ENCODE assay signal across 8 cellular contexts in the genomic region with DNA sequence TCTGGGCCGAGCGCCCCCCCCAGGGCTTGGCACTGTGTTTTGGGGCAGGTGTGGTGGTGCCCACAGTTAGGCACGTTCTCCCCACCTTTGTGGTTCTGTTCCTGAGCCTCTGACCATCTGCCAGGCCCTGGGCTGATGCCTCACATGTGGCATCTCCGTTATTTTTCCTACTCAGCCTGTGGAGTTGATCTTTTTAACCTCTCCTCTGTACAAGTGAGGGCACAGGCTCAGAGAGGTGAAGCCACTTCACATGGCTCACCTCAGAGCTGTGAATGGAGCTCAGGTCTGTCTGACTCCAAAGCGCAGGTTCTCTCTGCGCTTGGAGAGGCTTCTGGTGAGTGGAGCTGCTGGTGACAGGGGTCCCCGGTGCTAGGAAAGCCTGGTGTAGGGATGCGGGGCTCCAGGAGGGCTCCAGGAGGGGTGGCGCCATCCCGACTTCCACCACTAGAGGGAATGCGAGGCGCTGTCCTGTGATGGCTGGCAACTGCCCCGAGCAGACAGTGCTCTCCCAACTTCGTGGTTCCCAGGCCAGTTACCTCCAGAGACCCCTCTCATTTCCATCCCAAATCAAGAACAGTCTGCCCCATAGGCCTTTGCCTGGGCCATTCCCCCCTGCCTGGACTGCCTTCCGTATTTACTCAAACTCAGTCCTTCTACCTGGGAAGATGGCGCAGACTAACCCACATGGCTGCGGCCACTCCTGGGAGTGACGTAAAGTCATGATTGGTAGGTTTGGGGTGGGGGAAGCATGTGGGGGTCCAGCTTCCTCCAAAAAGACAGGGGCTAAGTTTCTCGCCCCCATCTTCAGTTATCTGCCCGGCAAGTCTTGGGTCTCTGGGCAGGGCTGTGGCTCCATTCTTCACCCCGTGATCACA. TPM values are rescaled to one million over a fixed set of nuclear protein-coding genes. Genes with fewer than 3 reads are reported as not detected.
DNase-seq lines count a peak whose midpoint lies in the region; ATAC-seq and TF ChIP-seq lines count a peak whose summit lies in the region.

No MANE protein-coding gene starts in this region.

- peaks cover 8% of the 10 kb centered on the region for H3K36me3 Mint-ChIP-seq in osteocyte (ENCODE audit: unreplicated experiment)

- H3K27ac ChIP-seq in DND-41 (ENCODE audit: low read length) (peak overlapping the region; percentile 25), fibroblast of lung (ENCODE audit: insufficient read depth, low read length) (no peak overlapping the region)

- H3K4me3 Mint-ChIP-seq in osteocyte (ENCODE audit: unreplicated experiment) = no peak overlapping the region

- no peaks in the 10 kb centered on the region for H3K27me3 Mint-ChIP-seq in osteocyte (ENCODE audit: unreplicated experiment)

- H3K4me3 ChIP-seq in DND-41 (ENCODE audit: low read depth in 1 of 2, low read length in 2 of 2) (no peak overlapping the region), LNCaP clone FGC (ENCODE audit: low read depth, low read length) (no peak overlapping the region), fibroblast of lung (replicated peaks in 1 of 4; ENCODE audit: control extremely low read depth in 1 of 4, insufficient read depth in 1 of 4, low read depth in 3 of 4, low read length in 4 of 4) (no peak overlapping the region)

- ATAC-seq in DND-41 (ENCODE audit: insufficient read depth, low read depth) = peak; percentile 77
- no peak for ATAC-seq in GM18520 (IDR thresholded peaks at IDR 0.05; ENCODE audit: unreplicated experiment)
- no peak for ATAC-seq in HG03354 (IDR thresholded peaks at IDR 0.05; ENCODE audit: poor library complexity, severe bottlenecking, unreplicated experiment)
- no peak for ATAC-seq in HG03135 (IDR thresholded peaks at IDR 0.05; ENCODE audit: unreplicated experiment)

- H3K9me3 Mint-ChIP-seq in osteocyte (ENCODE audit: unreplicated experiment) = no peaks in the 10 kb centered on the region

- no peak overlapping the region for H2AFZ ChIP-seq in DND-41 (ENCODE audit: low read depth, low read length)
- H2AFZ ChIP-seq in fibroblast of lung (ENCODE audit: low read length) = no peak overlapping the region

- H3K9ac ChIP-seq in DND-41 (ENCODE audit: low read depth, low read length) = no peak overlapping the region
- H3K9ac ChIP-seq in fibroblast of lung (ENCODE audit: insufficient read depth, low read length) = no peak overlapping the region

- H3K36me3 ChIP-seq in DND-41 (ENCODE audit: insufficient read depth, low read length) = peaks cover 67% of the 10 kb centered on the region
- no peaks in the 10 kb centered on the region for H3K36me3 ChIP-seq in fibroblast of lung (ENCODE audit: control insufficient read depth, insufficient read depth, low read length)

- peaks cover 100% of the 10 kb centered on the region for H3K79me2 ChIP-seq in DND-41 (ENCODE audit: insufficient read depth, low read length)
- H3K79me2 ChIP-seq in fibroblast of lung (ENCODE audit: control insufficient read depth, insufficient read depth, low read length) = peaks cover 18% of the 10 kb centered on the region

- TF ChIP-seq CTCF in DND-41 (IDR thresholded peaks at IDR 0.05; ENCODE audit: borderline replicate concordance, extremely low read depth, low read length, poor library complexity, severe bottlenecking) (peak; percentile 74), LNCaP clone FGC (IDR thresholded peaks at IDR 0.05; ENCODE audit: control insufficient read depth, extremely low read depth, insufficient read depth) (peak; percentile 49), fibroblast of lung (conservative IDR thresholded peaks at IDR 0.05 in 1 of 2, IDR thresholded peaks at IDR 0.05 in 1 of 2; ENCODE audit: low read depth in 1 of 2, low read length in 2 of 2) (peak; percentile 69 to 77), osteocyte (IDR thresholded peaks at IDR 0.05) (peak; percentile 66)

- H3K9me3 ChIP-seq in DND-41 (ENCODE audit: insufficient read depth, low read length, severe bottlenecking) (no peaks in the 10 kb centered on the region), fibroblast of lung (ENCODE audit: control insufficient read depth, insufficient read depth, low read depth, low read length) (no peaks in the 10 kb centered on the region)

- H4K20me1 ChIP-seq in DND-41 (ENCODE audit: insufficient read depth, low read length) (peaks cover 83% of the 10 kb centered on the region), fibroblast of lung (ENCODE audit: control insufficient read depth, extremely low read depth, insufficient read depth, low read length) (no peaks in the 10 kb centered on the region)

- peak; percentile 62 for DNase-seq in DND-41
- no peak for DNase-seq in LNCaP clone FGC (ENCODE audit: low read depth)
- peak; percentile 88 for DNase-seq in activated CD8-positive, alpha-beta memory T cell treated with anti-CD3 and anti-CD28 coated beads, Interleukin-2, amount 50 U/mL, for 48 hours
- no peak for DNase-seq in fibroblast of lung (ENCODE audit: low read depth in 2 of 2)
- DNase-seq in osteocyte (ENCODE audit: extremely low spot score, unreplicated experiment) = no peak

- H3K27me3 ChIP-seq in DND-41 (ENCODE audit: insufficient read depth, low read length, poor library complexity) (no peaks in the 10 kb centered on the region), fibroblast of lung (ENCODE audit: control insufficient read depth, insufficient read depth, low read length) (no peaks in the 10 kb centered on the region)

- H3K4me1 ChIP-seq in DND-41 (ENCODE audit: insufficient read depth, low read length) = peaks cover 17% of the 10 kb centered on the region
- no peaks in the 10 kb centered on the region for H3K4me1 ChIP-seq in fibroblast of lung (ENCODE audit: control insufficient read depth, extremely low read depth, insufficient read depth, low read length)

- H3K4me2 ChIP-seq in DND-41 (ENCODE audit: insufficient read depth, low read length) (no peak overlapping the region), fibroblast of lung (ENCODE audit: extremely low read depth, insufficient read depth, low read length) (no peak overlapping the region)

- no peak overlapping the region for H3K27ac Mint-ChIP-seq in osteocyte (ENCODE audit: unreplicated experiment)

- H3K4me1 Mint-ChIP-seq in osteocyte (ENCODE audit: unreplicated experiment) = peaks cover 6% of the 10 kb centered on the region

RNA-seq across cellular contexts. Expression of a gene that starts 9.9 kb away (rescaled TPM):
- total RNA-seq in fibroblast of lung (4.9 and 7.4 TPM in 2 replicates), osteocyte (10.0 and 11.8 TPM in 2 replicates)
- 3.8 and 8.0 TPM in 2 replicates for polyA plus RNA-seq in fibroblast of lung
- polyA plus RNA-seq in fibroblast of lung (2012) = 3.8 and 6.5 TPM in 2 replicates
- polyA minus RNA-seq in fibroblast of lung (ENCODE audit: low replicate concordance) = 7.7 and 7.8 TPM in 2 replicates

RNA-seq across cellular contexts. Expression of a gene that starts 47.0 kb away (rescaled TPM):
- 12.6 and 17.0 TPM in 2 replicates for total RNA-seq in fibroblast of lung
- polyA plus RNA-seq in fibroblast of lung = 6.6 and 10.1 TPM in 2 replicates
- 16.8 and 17.2 TPM in 2 replicates for polyA plus RNA-seq in fibroblast of lung (2012)
- 32.6 and 47.8 TPM in 2 replicates for polyA minus RNA-seq in fibroblast of lung (ENCODE audit: low replicate concordance)
- total RNA-seq in osteocyte = 51.8 and 54.5 TPM in 2 replicates

Comparison
In these comparisons a context has a peak if more than half of its experiments do, and no peak if none do; other contexts are left out.
1. DNase-seq: peak in DND-41 (single experiment) and activated CD8-positive, alpha-beta memory T cell treated with anti-CD3 and anti-CD28 coated beads, Interleukin-2, amount 50 U/mL, for 48 hours (single experiment); none in LNCaP clone FGC (single experiment), fibroblast of lung (0 of 2) and osteocyte (single experiment).
2. Peak in every context shown above with its lines, with median percentiles within 50 percentile points of each other: CTCF ChIP-seq.